36 cellular contexts compared by ENCODE assay signal in the genomic region with DNA sequence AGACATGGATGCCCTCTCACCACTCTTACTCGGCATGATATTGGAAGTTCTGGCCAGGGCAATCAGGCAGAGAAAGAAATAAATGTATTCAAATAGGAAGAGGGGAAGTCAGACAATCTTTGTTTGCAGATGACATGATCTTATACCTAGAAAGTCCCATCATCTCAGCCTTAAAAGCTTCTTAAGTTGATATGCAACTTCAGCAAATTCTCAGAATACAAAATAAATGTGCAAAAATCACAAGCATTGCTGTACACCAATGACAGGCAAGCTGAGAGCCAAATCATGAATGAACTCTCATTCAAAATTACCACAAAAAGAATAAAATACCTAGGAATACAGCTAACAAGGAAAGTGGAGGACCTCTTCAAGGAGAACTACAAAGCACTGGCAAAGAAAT.
"Had no signal": no experiment of that assay in that cellular context is flagged by ENCODE, and none has a peak within 500 bp of the region (broad histone marks: within the 10 kb centered on the region; RNA-seq: fewer than 3 reads in every experiment).

No MANE protein-coding gene starts in this region.

- H3K9me3 ChIP-seq: MG63 had no signal

- DNase-seq: Kasumi-1, MG63, MM.1S, MV-4-11, NCI-H1048, NCI-H1092, NCI-H1092 treated with DMSO at 0.1 percent for 48 hours, NCI-H1105, NCI-H1105 treated with DMSO at 0.1 percent for 48 hours, NCI-H1417, NCI-H1417 treated with DMSO at 0.1 percent for 48 hours, NCI-H1436, NCI-H1436 treated with DMSO at 0.1 percent for 48 hours, NCI-H146, NCI-H1694, NCI-H1694 treated with DMSO at 0.1 percent for 48 hours, NCI-H187, NCI-H187 treated with DMSO at 0.1 percent for 48 hours, NCI-H1930, NCI-H2029, NCI-H2029 treated with DMSO at 0.1 percent for 48 hours, NCI-H2081, NCI-H2081 treated with DMSO at 0.1 percent for 48 hours, NCI-H2107, NCI-H2171, NCI-H2171 treated with DMSO at 0.1 percent for 48 hours, NCI-H2227 treated with DMSO at 0.1 percent for 48 hours, NCI-H345, NCI-H446, NCI-H446 treated with DMSO at 0.1 percent for 48 hours, NCI-H510A, NCI-H510A treated with DMSO at 0.1 percent for 48 hours, NCI-H524, NCI-H524 treated with DMSO at 0.1 percent for 48 hours, NCI-H526, NCI-H526 treated with DMSO at 0.1 percent for 48 hours had no signal

- H3K4me3 ChIP-seq: MG63 had no signal

- H3K27me3 ChIP-seq: MG63 had no signal

- H3K36me3 ChIP-seq: MG63 had no signal
